In genomic region chr11:88327462-88328143, GRCh38 we compare ENCODE assay signal across 19 cellular contexts. TPM values are rescaled to one million over a fixed set of nuclear protein-coding genes. Genes with fewer than 3 reads are reported as not detected.
A peak's percentile ranks its signal among the peaks of the same experiment; 100 is the strongest.
DNase-seq lines count a peak whose midpoint lies in the region; ATAC-seq, FAIRE-seq and TF ChIP-seq lines count a peak whose summit lies in the region.
"Had no signal": no experiment of that assay in that cellular context is flagged by ENCODE, and none has a peak within 500 bp of the region (broad histone marks: within the 10 kb centered on the region; RNA-seq: fewer than 3 reads in every experiment).

No MANE protein-coding gene starts in this region.

- intact Hi-C loops in K562 (cut with micrococcal nuclease) (no loop called here), tibial artery (cut with DNase I; ENCODE audit: low total_unique reads) (no loop called here), dorsolateral prefrontal cortex (cut with DNase I) (no loop called here)

- no peak overlapping the region for H3K4me3 Mint-ChIP-seq in endothelial cell (ENCODE audit: unreplicated experiment)
- H3K4me3 Mint-ChIP-seq: T-cell had no signal

- H3K36me3 ChIP-seq in K562 (ENCODE audit: control insufficient read depth, insufficient read depth, low read length) (peaks cover 96% of the 10 kb centered on the region), tibial artery (no peaks in the 10 kb centered on the region)

- H3K27me3 ChIP-seq in K562 (ENCODE audit: control insufficient read depth in 2 of 2, insufficient read depth in 2 of 2, low read length in 2 of 2), result no peaks in the 10 kb centered on the region
- H3K27me3 ChIP-seq in tibial artery, result no peaks in the 10 kb centered on the region
- no peaks in the 10 kb centered on the region for H3K27me3 ChIP-seq in dorsolateral prefrontal cortex
- H3K27me3 ChIP-seq: testis had no signal

- TF ChIP-seq CTCF in GM12864 (IDR thresholded peaks at IDR 0.05; ENCODE audit: low read depth, low read length, missing control alignments), result no peak
- TF ChIP-seq CTCF in K562 (IDR thresholded peaks at IDR 0.05 in 2 of 3, conservative IDR thresholded peaks at IDR 0.05 in 1 of 3; ENCODE audit: insufficient read depth in 2 of 3, low read depth in 1 of 3, low read length in 3 of 3), result no peak
- no peak for TF ChIP-seq CTCF in endothelial cell (IDR thresholded peaks at IDR 0.05; ENCODE audit: unreplicated experiment)
- TF ChIP-seq CTCF in tibial artery (IDR thresholded peaks at IDR 0.05), result no peak
- no peak for TF ChIP-seq CTCF in dorsolateral prefrontal cortex (IDR thresholded peaks at IDR 0.05 in 54 of 56, conservative IDR thresholded peaks at IDR 0.05 in 2 of 56; ENCODE audit: low read depth in 1 of 56, partially characterized antibody in 56 of 56)

- WGBS in K562 (ENCODE audit: insufficient coverage, low coverage, missing lambda C conversion rate), result 94% methylated on average over 3 of the region's 3 CpGs

- ATAC-seq in GM21381 (IDR thresholded peaks at IDR 0.05; ENCODE audit: unreplicated experiment), result peak; percentile 28
- ATAC-seq in HG03066 (IDR thresholded peaks at IDR 0.05; ENCODE audit: low read depth, unreplicated experiment), result peak; percentile 29
- no peak for ATAC-seq in K562
- ATAC-seq: psoas muscle, T-cell had no signal

- no peaks in the 10 kb centered on the region; the same call in 1 of the 2 replicates for H4K20me1 ChIP-seq in K562 (replicated peaks; ENCODE audit: control insufficient read depth, insufficient read depth, low read length)

- TF ChIP-seq POLR2A in K562 (conservative IDR thresholded peaks at IDR 0.05), result no peak

- H3K36me3 Mint-ChIP-seq in endothelial cell (ENCODE audit: low read depth, unreplicated experiment), result peaks cover 33% of the 10 kb centered on the region

- in situ Hi-C loops in K562 (cut with MboI), result no loop called here

- H2AFZ ChIP-seq in K562 (ENCODE audit: low read depth, low read length), result no peak overlapping the region

- no peaks in the 10 kb centered on the region for H3K9me3 Mint-ChIP-seq in endothelial cell (ENCODE audit: unreplicated experiment)
- H3K9me3 Mint-ChIP-seq: T-cell had no signal

- peak; percentile 29 for DNase-seq in GM12864 (ENCODE audit: low read depth)
- DNase-seq in K562 (ENCODE audit: extremely low read depth in 1 of 4, low spot score in 3 of 4), result no peak
- DNase-seq in C1 segment of cervical spinal cord (lab: John Stamatoyannopoulos, UW), result no peak
- DNase-seq in endothelial cell (ENCODE audit: low spot score), result no peak
- no peak for DNase-seq in tibial artery
- DNase-seq in dorsolateral prefrontal cortex, result no peak
- DNase-seq: activated CD8-positive, alpha-beta memory T cell treated with anti-CD3 and anti-CD28 coated beads for 24 hours; mesendoderm; NCI-H146; NCI-H82; psoas muscle; stimulated activated CD4-positive, alpha-beta T cell treated with anti-CD3 and anti-CD28 coated beads, Interleukin-4, amount 100 ng/mL, for 4 hours; T-cell; testis had no signal

- no peak overlapping the region for H3K4me2 ChIP-seq in K562 (ENCODE audit: insufficient read depth, low read length)

- no peak overlapping the region for H3K27ac ChIP-seq in K562 (ENCODE audit: extremely low read depth, low read depth, low read length)
- H3K27ac ChIP-seq in tibial artery, result no peak overlapping the region
- H3K27ac ChIP-seq in dorsolateral prefrontal cortex, result no peak overlapping the region
- H3K27ac ChIP-seq: C4-2B, psoas muscle, testis had no signal

- peaks cover 25% of the 10 kb centered on the region for H3K4me1 Mint-ChIP-seq in endothelial cell (ENCODE audit: unreplicated experiment)

- TF ChIP-seq EP300 in K562 (IDR thresholded peaks at IDR 0.05; ENCODE audit: low read length), result no peak

- no peaks in the 10 kb centered on the region for H3K9me3 ChIP-seq in K562 (replicated peaks; ENCODE audit: control insufficient read depth, insufficient read depth, low read depth, low read length)
- H3K9me3 ChIP-seq in tibial artery, result no peaks in the 10 kb centered on the region
- H3K9me3 ChIP-seq: psoas muscle, testis had no signal

- POLR2A ChIA-PET in K562 (lab: Yijun Ruan, JAX), result interaction anchor here (0.7 to 5.7 kb wide), 3 partner anchors 9 to 101 kb away, joined by 4 to 40 read pairs (median 5); partner anchors contain the start of gene CTSC

- peaks cover 96% of the 10 kb centered on the region for H3K79me2 ChIP-seq in K562 (ENCODE audit: control insufficient read depth, insufficient read depth, low read length)

- no TSS peak for BruUV-seq in K562 (replicated peaks; lab: Mats Ljungman, UMichigan)

- CTCF ChIA-PET in K562 (lab: Yijun Ruan, JAX; ENCODE audit: low intra/inter-chr PET ratio), result no interaction called here

- no peak overlapping the region for H3K4me3 ChIP-seq in GM12864 (ENCODE audit: low read depth, low read length)
- no peak overlapping the region for H3K4me3 ChIP-seq in K562
- H3K4me3 ChIP-seq in tibial artery, result no peak overlapping the region
- H3K4me3 ChIP-seq in dorsolateral prefrontal cortex, result no peak overlapping the region
- H3K4me3 ChIP-seq: psoas muscle, testis had no signal

- no peak overlapping the region for H3K9ac ChIP-seq in K562 (ENCODE audit: insufficient read depth in 1 of 2, low read depth in 2 of 2, low read length in 2 of 2)

- H3K9me1 ChIP-seq in K562 (ENCODE audit: control insufficient read depth, insufficient read depth, low read length), result no peaks in the 10 kb centered on the region

- FAIRE-seq in K562 (lab: Jason Lieb, UNC), result no peak
- FAIRE-seq: H54, HTR-8/SVneo had no signal

- no peak overlapping the region for H3K27ac Mint-ChIP-seq in endothelial cell (ENCODE audit: unreplicated experiment)

- H3K4me1 ChIP-seq in K562 (replicated peaks in 1 of 2; ENCODE audit: control insufficient read depth in 2 of 2, insufficient read depth in 2 of 2, low read length in 2 of 2), result peaks cover 0 to 19% of the 10 kb centered on the region in 2 experiments; a peak in 3 of 5 replicates
- H3K4me1 ChIP-seq in tibial artery, result peaks cover 0 to 4% (median 0%) of the 10 kb centered on the region in 4 donors
- H3K4me1 ChIP-seq: testis had no signal

- no peaks in the 10 kb centered on the region for H3K27me3 Mint-ChIP-seq in endothelial cell (ENCODE audit: unreplicated experiment)
- H3K27me3 Mint-ChIP-seq: T-cell had no signal

- TF ChIP-seq RAD21 in K562 (CRISPR knock-in tag; conservative IDR thresholded peaks at IDR 0.05 in 1 of 2, IDR thresholded peaks at IDR 0.05 in 1 of 2), result no peak

TF ChIP-seq in K562, 482 proteins besides CTCF, POLR2A, EP300 and RAD21:
- TF ChIP-seq ZNF316 (IDR thresholded peaks at IDR 0.05) (peak; percentile 34; the same call in 1 of the 2 replicates), ZNF174 (CRISPR knock-in tag; IDR thresholded peaks at IDR 0.05) (no peak)

RNA-seq across cellular contexts. Expression of gene CTSC, which starts 9.9 kb away (rescaled TPM):
- total RNA-seq in K562 (2011; cell fraction: chromatin; rRNA removed; ENCODE audit: low replicate concordance), result 294 and 379 TPM in 2 replicates
- 320 and 363 TPM in 2 replicates for total RNA-seq in K562 (2011; cell fraction: nucleolus; rRNA removed)
- total RNA-seq in K562 (2011; cell fraction: nucleoplasm; rRNA removed), result 387 and 390 TPM in 2 replicates
- total RNA-seq in K562 (2014; rRNA removed), result 113 and 115 TPM in 2 replicates
- total RNA-seq in K562 (2014; rRNA removed; fragmentation: Illumina TruSeq; extraction: Trizol), result 187 and 206 TPM in 2 replicates
- 201 and 205 TPM in 2 replicates for total RNA-seq in K562 (2015; rRNA removed; fragmentation: Illumina TruSeq; extraction: Trizol)
- total RNA-seq in K562 (2021), result 162 and 170 TPM in 2 replicates
- 148 and 304 TPM in 2 replicates for polyA plus RNA-seq in K562 (2011; rRNA removed)
- 120 and 135 TPM in 2 replicates for polyA plus RNA-seq in K562 (2011; cell fraction: cytosol; rRNA removed)
- polyA plus RNA-seq in K562 (2011; cell fraction: nucleus; rRNA removed), result 81.1 and 102 TPM in 2 replicates
- 217 and 283 TPM in 2 replicates for polyA plus RNA-seq in K562 (2012)
- polyA plus RNA-seq in K562 (2014; fragmentation: Illumina TruSeq; extraction: Trizol), result 148 and 160 TPM in 2 replicates
- 100 to 1,000 TPM; 350 to 403 TPM for polyA plus RNA-seq in K562 (2014; fragmentation: Nextera tagmentation; extraction: Ambion mirVana)
- 137 and 141 TPM in 2 replicates for polyA plus RNA-seq in K562 (2014; rRNA removed)
- 161 and 254 TPM in 2 replicates for polyA minus RNA-seq in K562 (2011; rRNA and poly(A)+ RNA removed)
- 100 and 143 TPM in 2 replicates for polyA minus RNA-seq in K562 (2011; cell fraction: cytosol; rRNA and poly(A)+ RNA removed)
- 156 and 191 TPM in 2 replicates for polyA minus RNA-seq in K562 (2011; cell fraction: nucleus; rRNA and poly(A)+ RNA removed)
- 162 TPM for total RNA-seq in endothelial cell (ENCODE audit: unreplicated experiment)
- 10 to 100 TPM in 103 of 120 experiments, 1 to 10 TPM in 17; 6.6 to 54.9 (median 15.3) TPM for total RNA-seq in dorsolateral prefrontal cortex
